ENCODE assay signal across 8 cellular contexts in the genomic region with DNA sequence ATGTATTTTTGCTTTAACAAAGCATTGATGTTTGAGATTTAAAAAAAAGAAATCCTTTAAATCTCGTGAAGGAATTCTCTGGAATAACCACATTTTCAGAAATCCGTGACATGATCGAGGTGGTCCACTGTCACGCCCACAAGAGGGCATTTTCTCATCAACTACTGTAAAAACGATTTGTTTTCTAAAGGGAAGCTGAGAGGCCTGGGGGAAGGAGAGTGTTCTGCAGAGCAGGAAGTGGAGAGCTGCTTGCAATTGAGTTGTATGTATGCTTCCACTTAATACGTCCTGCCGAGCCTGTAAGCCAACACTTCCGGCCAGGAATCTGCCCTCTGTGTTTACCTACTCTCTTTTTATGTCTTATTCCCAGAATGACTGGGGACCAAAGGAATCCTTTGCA. TPM values are rescaled to one million over a fixed set of nuclear protein-coding genes. Genes with fewer than 3 reads are reported as not detected.
DNase-seq lines count a peak whose midpoint lies in the region; TF ChIP-seq lines count a peak whose summit lies in the region.

No MANE protein-coding gene starts in this region.

- no peak overlapping the region for H2BK12ac ChIP-seq in H9 (ENCODE audit: insufficient read length, low read depth, low read length)

- TF ChIP-seq POLR2A in esophagus squamous epithelium (IDR thresholded peaks at IDR 0.05), result no peak

- no peaks in the 10 kb centered on the region for H3K27me3 Mint-ChIP-seq in H9 (ENCODE audit: low read depth)

- H2BK15ac ChIP-seq in H9 (ENCODE audit: low read depth, low read length), result no peak overlapping the region

- H4K8ac ChIP-seq in H9 (replicated peaks; ENCODE audit: insufficient read length, low read depth, low read length), result no peak overlapping the region

- H3K36me3 ChIP-seq in MG63 (no peaks in the 10 kb centered on the region), esophagus squamous epithelium (no peaks in the 10 kb centered on the region)

- H2AFZ ChIP-seq in H9 (ENCODE audit: low read length), result no peak overlapping the region

- TF ChIP-seq CTCF in GM12872 (IDR thresholded peaks at IDR 0.05; ENCODE audit: insufficient read depth, low read depth, low read length) (0 out of 3 replicates have a peak, but pooled peaks have one; percentile 8), H9 (conservative IDR thresholded peaks at IDR 0.05) (peak; percentile 34; the same call in 2 of the 3 replicates), esophagus squamous epithelium (IDR thresholded peaks at IDR 0.05) (peak in 2 of 6 experiments; percentile 7 to 18)

- no peaks in the 10 kb centered on the region for H3K79me2 ChIP-seq in H9 (ENCODE audit: insufficient read depth, low read length)

- H4K20me1 ChIP-seq in H9 (ENCODE audit: control insufficient read depth, insufficient read depth, insufficient read length), result peaks cover 2% of the 10 kb centered on the region

- H2AK5ac ChIP-seq in H9 (ENCODE audit: insufficient read length, low read length), result no peak overlapping the region

- H3K56ac ChIP-seq in H9 (ENCODE audit: insufficient read length, low read depth, low read length), result no peak overlapping the region

- H2BK5ac ChIP-seq in H9 (ENCODE audit: insufficient read length, low read length), result no peak overlapping the region

- intact Hi-C loops in esophagus squamous epithelium (cut with DNase I), result no loop called here

- H3K79me1 ChIP-seq in H9 (ENCODE audit: insufficient read depth, low read depth, low read length, poor library complexity, severe bottlenecking), result no peaks in the 10 kb centered on the region

- H3K4me3 ChIP-seq in MG63 (no peak overlapping the region), esophagus squamous epithelium (peak overlapping the region in 1 of 4 donors; percentile 31)

- H3K4me3 Mint-ChIP-seq in H9, result no peak overlapping the region

- H3K23ac ChIP-seq in H9 (ENCODE audit: insufficient read length, low read depth, low read length), result no peak overlapping the region

- H3K9ac ChIP-seq in H9 (ENCODE audit: extremely low read depth, insufficient read length, low read length), result no peak overlapping the region

- H2BK20ac ChIP-seq in H9 (ENCODE audit: low read depth, low read length, poor library complexity, severe bottlenecking), result no peak overlapping the region

- H3K27ac Mint-ChIP-seq in H9, result peak overlapping the region in 2 of 3 experiments; percentile 34 to 37; a peak in 2 of 7 replicates

- H3K4me2 ChIP-seq in H9 (ENCODE audit: insufficient read depth, insufficient read length, low read length), result peak overlapping the region; percentile 6

- H4K5ac ChIP-seq in H9 (ENCODE audit: insufficient read length, low read depth, low read length), result no peak overlapping the region

- no CpG with 5 or more reads among the region's 8 CpGs for WGBS in H9 (ENCODE audit: extremely low coverage, insufficient read length, low lambda C conversion rate)
- 1 to 8% methylated on average over 8 of the region's 8 CpGs for WGBS in esophagus squamous epithelium, 2 donors

- H3K9me3 ChIP-seq in H9 (ENCODE audit: control insufficient read depth, low read depth, low read length) (no peaks in the 10 kb centered on the region), MG63 (no peaks in the 10 kb centered on the region), esophagus squamous epithelium (no peaks in the 10 kb centered on the region)

- no peak overlapping the region for H3K14ac ChIP-seq in H9 (ENCODE audit: insufficient read depth, low read length)

- H3K4me1 ChIP-seq in H9 (ENCODE audit: insufficient read depth, low read length), result peaks cover 3% of the 10 kb centered on the region; the same call in 1 of the 2 replicates
- peaks cover 16 to 38% (median 18%) of the 10 kb centered on the region in 3 donors for H3K4me1 ChIP-seq in esophagus squamous epithelium

- no peaks in the 10 kb centered on the region for H3K27me3 ChIP-seq in H9 (ENCODE audit: insufficient read depth, low read length)
- no peaks in the 10 kb centered on the region for H3K27me3 ChIP-seq in MG63
- no peaks in the 10 kb centered on the region for H3K27me3 ChIP-seq in esophagus squamous epithelium

- H3K23me2 ChIP-seq in H9 (ENCODE audit: insufficient read length, low read depth, low read length, poor library complexity, severe bottlenecking), result no peaks in the 10 kb centered on the region

- H3T11ph ChIP-seq in H9 (ENCODE audit: low read length), result no peak overlapping the region

- no peak overlapping the region for H3K4ac ChIP-seq in H9 (ENCODE audit: low read depth, low read length)

- H3K9me3 Mint-ChIP-seq in H9, result no peaks in the 10 kb centered on the region

- H3K36me3 Mint-ChIP-seq in H9 (ENCODE audit: insufficient read depth in 1 of 3, low read depth in 3 of 3), result peaks cover 0 to 2% (median 0%) of the 10 kb centered on the region in 3 experiments; a peak in 2 of 7 replicates

- peaks cover 15 to 16% of the 10 kb centered on the region in 2 experiments for H3K4me1 Mint-ChIP-seq in H9

- no peak overlapping the region for H4K91ac ChIP-seq in H9 (ENCODE audit: insufficient read length, low read depth, low read length)

- H3K18ac ChIP-seq in H9 (ENCODE audit: insufficient read length, low read depth, low read length), result no peak overlapping the region

- DNase-seq in H9, result peak; percentile 49
- peak; percentile 70 for DNase-seq in MG63
- DNase-seq in SK-N-DZ (ENCODE audit: low spot score), result peak; percentile 57
- peak; percentile 55 for DNase-seq in fibroblast of the conjunctiva (ENCODE audit: low read depth)
- DNase-seq in non-pigmented ciliary epithelial cell (ENCODE audit: low read depth), result peak; percentile 68
- DNase-seq in esophagus squamous epithelium (lab: John Stamatoyannopoulos, UW), result no peak
- no peak for DNase-seq in putamen (ENCODE audit: low spot score)

- H3K27ac ChIP-seq in H9 (ENCODE audit: insufficient read length, low read depth, low read length) (peak overlapping the region; percentile 64), esophagus squamous epithelium (peak overlapping the region in 2 of 4 donors; percentile 25 to 48)

- H2BK120ac ChIP-seq in H9 (ENCODE audit: low read depth, low read length, poor library complexity, severe bottlenecking), result no peak overlapping the region

RNA-seq across cellular contexts. Expression of a gene that starts 19.4 kb away (rescaled TPM):
- total RNA-seq in H9 (2021) (2.1 and 2.4 TPM in 2 replicates), esophagus squamous epithelium (10 to 100 TPM in 1 of 4 donors, 1 to 10 TPM in 3; 3.4 to 11.8 (median 5.9) TPM)
- total RNA-seq in MG63 (2014; rRNA removed; shearing (Covaris generic); ENCODE audit: low replicate concordance), result 0.69 and 1.5 TPM in 2 replicates
- polyA plus RNA-seq in SK-N-DZ (2014; cell fraction: cytosol; rRNA removed), result 7.1 and 7.6 TPM in 2 replicates
- 8.7 and 13.2 TPM in 2 replicates for polyA plus RNA-seq in SK-N-DZ (2014; cell fraction: nucleus; rRNA removed)

Comparison
In these comparisons a context has a peak if more than half of its experiments do, and no peak if none do; other contexts are left out.
1. DNase-seq: peak in H9 (single experiment), MG63 (single experiment), SK-N-DZ (single experiment), fibroblast of the conjunctiva (single experiment) and non-pigmented ciliary epithelial cell (single experiment); none in esophagus squamous epithelium (single experiment) and putamen (single experiment).